ENCODE assay signal across 1 cellular context in the genomic region with DNA sequence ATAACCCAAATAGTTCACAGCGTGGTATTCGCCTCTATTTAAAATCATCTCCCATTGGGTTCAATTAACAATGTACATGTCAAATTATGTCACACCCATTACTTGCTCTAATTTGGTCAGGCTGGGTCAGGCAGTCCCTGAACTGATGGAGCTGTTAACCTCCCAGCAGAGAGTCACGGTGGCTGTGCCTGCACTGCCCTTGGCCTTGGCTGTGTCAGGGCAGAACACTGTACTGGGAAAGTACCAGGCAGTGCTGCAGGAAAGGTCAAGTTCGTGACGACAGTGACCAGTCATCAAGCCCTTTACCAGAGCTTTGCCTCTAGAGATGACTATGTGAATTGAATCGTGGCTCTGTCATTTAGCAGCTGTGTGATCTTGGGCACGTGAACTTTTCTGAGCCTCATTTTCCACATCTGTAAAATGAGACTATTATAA.
TF ChIP-seq lines count a peak whose summit lies in the region.

No MANE protein-coding gene starts in this region.

TF ChIP-seq in GM12878, 131 proteins besides CTCF, POLR2A, EP300 and RAD21 (continued from another document and continues in another):
- TF ChIP-seq, protein P1, sequence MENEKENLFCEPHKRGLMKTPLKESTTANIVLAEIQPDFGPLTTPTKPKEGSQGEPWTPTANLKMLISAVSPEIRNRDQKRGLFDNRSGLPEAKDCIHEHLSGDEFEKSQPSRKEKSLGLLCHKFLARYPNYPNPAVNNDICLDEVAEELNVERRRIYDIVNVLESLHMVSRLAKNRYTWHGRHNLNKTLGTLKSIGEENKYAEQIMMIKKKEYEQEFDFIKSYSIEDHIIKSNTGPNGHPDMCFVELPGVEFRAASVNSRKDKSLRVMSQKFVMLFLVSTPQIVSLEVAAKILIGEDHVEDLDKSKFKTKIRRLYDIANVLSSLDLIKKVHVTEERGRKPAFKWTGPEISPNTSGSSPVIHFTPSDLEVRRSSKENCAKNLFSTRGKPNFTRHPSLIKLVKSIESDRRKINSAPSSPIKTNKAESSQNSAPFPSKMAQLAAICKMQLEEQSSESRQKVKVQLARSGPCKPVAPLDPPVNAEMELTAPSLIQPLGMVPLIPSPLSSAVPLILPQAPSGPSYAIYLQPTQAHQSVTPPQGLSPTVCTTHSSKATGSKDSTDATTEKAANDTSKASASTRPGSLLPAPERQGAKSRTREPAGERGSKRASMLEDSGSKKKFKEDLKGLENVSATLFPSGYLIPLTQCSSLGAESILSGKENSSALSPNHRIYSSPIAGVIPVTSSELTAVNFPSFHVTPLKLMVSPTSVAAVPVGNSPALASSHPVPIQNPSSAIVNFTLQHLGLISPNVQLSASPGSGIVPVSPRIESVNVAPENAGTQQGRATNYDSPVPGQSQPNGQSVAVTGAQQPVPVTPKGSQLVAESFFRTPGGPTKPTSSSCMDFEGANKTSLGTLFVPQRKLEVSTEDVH (IDR thresholded peaks at IDR 0.05; ENCODE audit: low read depth, partially characterized antibody), result no peak
- TF ChIP-seq SP1 (IDR thresholded peaks at IDR 0.05; ENCODE audit: low read depth, low read length) (peak; percentile 68), TAF1 (IDR thresholded peaks at IDR 0.05; ENCODE audit: borderline replicate concordance, low read depth, low read length) (0 out of 2 replicates have a peak, but pooled peaks have one; percentile 36), HCFC1 (IDR thresholded peaks at IDR 0.05; ENCODE audit: low read length) (no peak), NRF1 (conservative IDR thresholded peaks at IDR 0.05; ENCODE audit: low read depth, low read length) (no peak), NR2F1 (conservative IDR thresholded peaks at IDR 0.05) (peak; percentile 98), EED (IDR thresholded peaks at IDR 0.05; ENCODE audit: low read depth) (peak; percentile 71), SRF (IDR thresholded peaks at IDR 0.05; ENCODE audit: low read depth in 2 of 2, low read length in 2 of 2) (no peak), SPI1 (IDR thresholded peaks at IDR 0.05; ENCODE audit: borderline replicate concordance, insufficient read depth, low read depth, low read length) (no peak), NFXL1 (IDR thresholded peaks at IDR 0.05; ENCODE audit: borderline replicate concordance) (no peak), ESRRA (IDR thresholded peaks at IDR 0.05; ENCODE audit: low read length) (peak; percentile 62; the same call in 1 of the 2 replicates), WRNIP1 (IDR thresholded peaks at IDR 0.05; ENCODE audit: borderline replicate concordance, low read depth, low read length) (no peak), RUNX3 (IDR thresholded peaks at IDR 0.05; ENCODE audit: low read length) (peak; percentile 64), STAT3 (IDR thresholded peaks at IDR 0.05; ENCODE audit: low read depth, low read length) (0 out of 2 replicates have a peak, but pooled peaks have one; percentile 54), SUZ12 (IDR thresholded peaks at IDR 0.05; ENCODE audit: unreplicated experiment) (no peak), FOXM1 (IDR thresholded peaks at IDR 0.05; ENCODE audit: low read depth, low read length) (no peak), CEBPB (IDR thresholded peaks at IDR 0.05; ENCODE audit: borderline replicate concordance in 1 of 2, low read depth in 2 of 2, low read length in 2 of 2) (no peak), IKZF2 (IDR thresholded peaks at IDR 0.05) (peak in 1 of 2 experiments; percentile 17; a peak in 2 of 4 replicates), SUPT20H (IDR thresholded peaks at IDR 0.05; ENCODE audit: borderline replicate concordance, control insufficient read depth, low read depth, low read length) (no peak), GABPA (IDR thresholded peaks at IDR 0.05; ENCODE audit: low read depth) (no peak), STAT1 (conservative IDR thresholded peaks at IDR 0.05) (no peak), TCF12 (IDR thresholded peaks at IDR 0.05; ENCODE audit: low read depth, low read length) (peak; percentile 93), BRCA1 (IDR thresholded peaks at IDR 0.05; ENCODE audit: low read depth, low read length) (no peak), ZNF384 (IDR thresholded peaks at IDR 0.05; ENCODE audit: borderline replicate concordance, low read depth, low read length) (no peak), SMC3 (IDR thresholded peaks at IDR 0.05; ENCODE audit: borderline replicate concordance, low read length) (peak; percentile 35; the same call in 1 of the 2 replicates), BMI1 (IDR thresholded peaks at IDR 0.05; ENCODE audit: borderline replicate concordance) (no peak), KDM1A (IDR thresholded peaks at IDR 0.05; ENCODE audit: borderline replicate concordance) (no peak), MYB (IDR thresholded peaks at IDR 0.05; ENCODE audit: borderline replicate concordance, low read depth, low read length) (no peak), CHD4 (IDR thresholded peaks at IDR 0.05) (no peak), CHD2 (IDR thresholded peaks at IDR 0.05; ENCODE audit: borderline replicate concordance, low read depth, low read length) (peak; percentile 65; the same call in 1 of the 2 replicates)
- TF ChIP-seq, protein P2, sequence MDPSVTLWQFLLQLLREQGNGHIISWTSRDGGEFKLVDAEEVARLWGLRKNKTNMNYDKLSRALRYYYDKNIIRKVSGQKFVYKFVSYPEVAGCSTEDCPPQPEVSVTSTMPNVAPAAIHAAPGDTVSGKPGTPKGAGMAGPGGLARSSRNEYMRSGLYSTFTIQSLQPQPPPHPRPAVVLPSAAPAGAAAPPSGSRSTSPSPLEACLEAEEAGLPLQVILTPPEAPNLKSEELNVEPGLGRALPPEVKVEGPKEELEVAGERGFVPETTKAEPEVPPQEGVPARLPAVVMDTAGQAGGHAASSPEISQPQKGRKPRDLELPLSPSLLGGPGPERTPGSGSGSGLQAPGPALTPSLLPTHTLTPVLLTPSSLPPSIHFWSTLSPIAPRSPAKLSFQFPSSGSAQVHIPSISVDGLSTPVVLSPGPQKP (IDR thresholded peaks at IDR 0.05; ENCODE audit: low read depth, low read length), result no peak
- TF ChIP-seq, protein P3, sequence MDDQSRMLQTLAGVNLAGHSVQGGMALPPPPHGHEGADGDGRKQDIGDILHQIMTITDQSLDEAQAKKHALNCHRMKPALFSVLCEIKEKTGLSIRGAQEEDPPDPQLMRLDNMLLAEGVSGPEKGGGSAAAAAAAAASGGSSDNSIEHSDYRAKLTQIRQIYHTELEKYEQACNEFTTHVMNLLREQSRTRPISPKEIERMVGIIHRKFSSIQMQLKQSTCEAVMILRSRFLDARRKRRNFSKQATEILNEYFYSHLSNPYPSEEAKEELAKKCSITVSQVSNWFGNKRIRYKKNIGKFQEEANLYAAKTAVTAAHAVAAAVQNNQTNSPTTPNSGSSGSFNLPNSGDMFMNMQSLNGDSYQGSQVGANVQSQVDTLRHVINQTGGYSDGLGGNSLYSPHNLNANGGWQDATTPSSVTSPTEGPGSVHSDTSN (IDR thresholded peaks at IDR 0.05; ENCODE audit: insufficient replicate concordance, low read depth, low read length), result no peak
- TF ChIP-seq, protein P4, sequence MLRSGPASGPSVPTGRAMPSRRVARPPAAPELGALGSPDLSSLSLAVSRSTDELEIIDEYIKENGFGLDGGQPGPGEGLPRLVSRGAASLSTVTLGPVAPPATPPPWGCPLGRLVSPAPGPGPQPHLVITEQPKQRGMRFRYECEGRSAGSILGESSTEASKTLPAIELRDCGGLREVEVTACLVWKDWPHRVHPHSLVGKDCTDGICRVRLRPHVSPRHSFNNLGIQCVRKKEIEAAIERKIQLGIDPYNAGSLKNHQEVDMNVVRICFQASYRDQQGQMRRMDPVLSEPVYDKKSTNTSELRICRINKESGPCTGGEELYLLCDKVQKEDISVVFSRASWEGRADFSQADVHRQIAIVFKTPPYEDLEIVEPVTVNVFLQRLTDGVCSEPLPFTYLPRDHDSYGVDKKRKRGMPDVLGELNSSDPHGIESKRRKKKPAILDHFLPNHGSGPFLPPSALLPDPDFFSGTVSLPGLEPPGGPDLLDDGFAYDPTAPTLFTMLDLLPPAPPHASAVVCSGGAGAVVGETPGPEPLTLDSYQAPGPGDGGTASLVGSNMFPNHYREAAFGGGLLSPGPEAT (IDR thresholded peaks at IDR 0.05; ENCODE audit: low read depth), result no peak; the same call in 1 of the 2 replicates
- TF ChIP-seq, protein P5, sequence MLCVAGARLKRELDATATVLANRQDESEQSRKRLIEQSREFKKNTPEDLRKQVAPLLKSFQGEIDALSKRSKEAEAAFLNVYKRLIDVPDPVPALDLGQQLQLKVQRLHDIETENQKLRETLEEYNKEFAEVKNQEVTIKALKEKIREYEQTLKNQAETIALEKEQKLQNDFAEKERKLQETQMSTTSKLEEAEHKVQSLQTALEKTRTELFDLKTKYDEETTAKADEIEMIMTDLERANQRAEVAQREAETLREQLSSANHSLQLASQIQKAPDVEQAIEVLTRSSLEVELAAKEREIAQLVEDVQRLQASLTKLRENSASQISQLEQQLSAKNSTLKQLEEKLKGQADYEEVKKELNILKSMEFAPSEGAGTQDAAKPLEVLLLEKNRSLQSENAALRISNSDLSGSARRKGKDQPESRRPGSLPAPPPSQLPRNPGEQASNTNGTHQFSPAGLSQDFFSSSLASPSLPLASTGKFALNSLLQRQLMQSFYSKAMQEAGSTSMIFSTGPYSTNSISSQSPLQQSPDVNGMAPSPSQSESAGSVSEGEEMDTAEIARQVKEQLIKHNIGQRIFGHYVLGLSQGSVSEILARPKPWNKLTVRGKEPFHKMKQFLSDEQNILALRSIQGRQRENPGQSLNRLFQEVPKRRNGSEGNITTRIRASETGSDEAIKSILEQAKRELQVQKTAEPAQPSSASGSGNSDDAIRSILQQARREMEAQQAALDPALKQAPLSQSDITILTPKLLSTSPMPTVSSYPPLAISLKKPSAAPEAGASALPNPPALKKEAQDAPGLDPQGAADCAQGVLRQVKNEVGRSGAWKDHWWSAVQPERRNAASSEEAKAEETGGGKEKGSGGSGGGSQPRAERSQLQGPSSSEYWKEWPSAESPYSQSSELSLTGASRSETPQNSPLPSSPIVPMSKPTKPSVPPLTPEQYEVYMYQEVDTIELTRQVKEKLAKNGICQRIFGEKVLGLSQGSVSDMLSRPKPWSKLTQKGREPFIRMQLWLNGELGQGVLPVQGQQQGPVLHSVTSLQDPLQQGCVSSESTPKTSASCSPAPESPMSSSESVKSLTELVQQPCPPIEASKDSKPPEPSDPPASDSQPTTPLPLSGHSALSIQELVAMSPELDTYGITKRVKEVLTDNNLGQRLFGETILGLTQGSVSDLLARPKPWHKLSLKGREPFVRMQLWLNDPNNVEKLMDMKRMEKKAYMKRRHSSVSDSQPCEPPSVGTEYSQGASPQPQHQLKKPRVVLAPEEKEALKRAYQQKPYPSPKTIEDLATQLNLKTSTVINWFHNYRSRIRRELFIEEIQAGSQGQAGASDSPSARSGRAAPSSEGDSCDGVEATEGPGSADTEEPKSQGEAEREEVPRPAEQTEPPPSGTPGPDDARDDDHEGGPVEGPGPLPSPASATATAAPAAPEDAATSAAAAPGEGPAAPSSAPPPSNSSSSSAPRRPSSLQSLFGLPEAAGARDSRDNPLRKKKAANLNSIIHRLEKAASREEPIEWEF (IDR thresholded peaks at IDR 0.05; ENCODE audit: insufficient replicate concordance, low read depth, low read length), result peak; percentile 15
- TF ChIP-seq, protein P6, sequence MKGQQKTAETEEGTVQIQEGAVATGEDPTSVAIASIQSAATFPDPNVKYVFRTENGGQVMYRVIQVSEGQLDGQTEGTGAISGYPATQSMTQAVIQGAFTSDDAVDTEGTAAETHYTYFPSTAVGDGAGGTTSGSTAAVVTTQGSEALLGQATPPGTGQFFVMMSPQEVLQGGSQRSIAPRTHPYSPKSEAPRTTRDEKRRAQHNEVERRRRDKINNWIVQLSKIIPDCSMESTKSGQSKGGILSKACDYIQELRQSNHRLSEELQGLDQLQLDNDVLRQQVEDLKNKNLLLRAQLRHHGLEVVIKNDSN (IDR thresholded peaks at IDR 0.05; ENCODE audit: borderline replicate concordance, extremely low read length, insufficient read depth, low read depth, low read length), result no peak
- TF ChIP-seq, protein P7, sequence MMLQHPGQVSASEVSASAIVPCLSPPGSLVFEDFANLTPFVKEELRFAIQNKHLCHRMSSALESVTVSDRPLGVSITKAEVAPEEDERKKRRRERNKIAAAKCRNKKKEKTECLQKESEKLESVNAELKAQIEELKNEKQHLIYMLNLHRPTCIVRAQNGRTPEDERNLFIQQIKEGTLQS (IDR thresholded peaks at IDR 0.05; ENCODE audit: borderline replicate concordance, extremely low read depth, low read depth, low read length), result no peak
- TF ChIP-seq, protein P8, sequence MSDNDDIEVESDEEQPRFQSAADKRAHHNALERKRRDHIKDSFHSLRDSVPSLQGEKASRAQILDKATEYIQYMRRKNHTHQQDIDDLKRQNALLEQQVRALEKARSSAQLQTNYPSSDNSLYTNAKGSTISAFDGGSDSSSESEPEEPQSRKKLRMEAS (IDR thresholded peaks at IDR 0.05; ENCODE audit: low read depth, low read length), result no peak
- TF ChIP-seq, protein P9, sequence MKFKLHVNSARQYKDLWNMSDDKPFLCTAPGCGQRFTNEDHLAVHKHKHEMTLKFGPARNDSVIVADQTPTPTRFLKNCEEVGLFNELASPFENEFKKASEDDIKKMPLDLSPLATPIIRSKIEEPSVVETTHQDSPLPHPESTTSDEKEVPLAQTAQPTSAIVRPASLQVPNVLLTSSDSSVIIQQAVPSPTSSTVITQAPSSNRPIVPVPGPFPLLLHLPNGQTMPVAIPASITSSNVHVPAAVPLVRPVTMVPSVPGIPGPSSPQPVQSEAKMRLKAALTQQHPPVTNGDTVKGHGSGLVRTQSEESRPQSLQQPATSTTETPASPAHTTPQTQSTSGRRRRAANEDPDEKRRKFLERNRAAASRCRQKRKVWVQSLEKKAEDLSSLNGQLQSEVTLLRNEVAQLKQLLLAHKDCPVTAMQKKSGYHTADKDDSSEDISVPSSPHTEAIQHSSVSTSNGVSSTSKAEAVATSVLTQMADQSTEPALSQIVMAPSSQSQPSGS (IDR thresholded peaks at IDR 0.05; ENCODE audit: low read length), result 0 out of 2 replicates have a peak, but pooled peaks have one; percentile 43
- TF ChIP-seq, protein P10, sequence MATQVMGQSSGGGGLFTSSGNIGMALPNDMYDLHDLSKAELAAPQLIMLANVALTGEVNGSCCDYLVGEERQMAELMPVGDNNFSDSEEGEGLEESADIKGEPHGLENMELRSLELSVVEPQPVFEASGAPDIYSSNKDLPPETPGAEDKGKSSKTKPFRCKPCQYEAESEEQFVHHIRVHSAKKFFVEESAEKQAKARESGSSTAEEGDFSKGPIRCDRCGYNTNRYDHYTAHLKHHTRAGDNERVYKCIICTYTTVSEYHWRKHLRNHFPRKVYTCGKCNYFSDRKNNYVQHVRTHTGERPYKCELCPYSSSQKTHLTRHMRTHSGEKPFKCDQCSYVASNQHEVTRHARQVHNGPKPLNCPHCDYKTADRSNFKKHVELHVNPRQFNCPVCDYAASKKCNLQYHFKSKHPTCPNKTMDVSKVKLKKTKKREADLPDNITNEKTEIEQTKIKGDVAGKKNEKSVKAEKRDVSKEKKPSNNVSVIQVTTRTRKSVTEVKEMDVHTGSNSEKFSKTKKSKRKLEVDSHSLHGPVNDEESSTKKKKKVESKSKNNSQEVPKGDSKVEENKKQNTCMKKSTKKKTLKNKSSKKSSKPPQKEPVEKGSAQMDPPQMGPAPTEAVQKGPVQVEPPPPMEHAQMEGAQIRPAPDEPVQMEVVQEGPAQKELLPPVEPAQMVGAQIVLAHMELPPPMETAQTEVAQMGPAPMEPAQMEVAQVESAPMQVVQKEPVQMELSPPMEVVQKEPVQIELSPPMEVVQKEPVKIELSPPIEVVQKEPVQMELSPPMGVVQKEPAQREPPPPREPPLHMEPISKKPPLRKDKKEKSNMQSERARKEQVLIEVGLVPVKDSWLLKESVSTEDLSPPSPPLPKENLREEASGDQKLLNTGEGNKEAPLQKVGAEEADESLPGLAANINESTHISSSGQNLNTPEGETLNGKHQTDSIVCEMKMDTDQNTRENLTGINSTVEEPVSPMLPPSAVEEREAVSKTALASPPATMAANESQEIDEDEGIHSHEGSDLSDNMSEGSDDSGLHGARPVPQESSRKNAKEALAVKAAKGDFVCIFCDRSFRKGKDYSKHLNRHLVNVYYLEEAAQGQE (IDR thresholded peaks at IDR 0.05; ENCODE audit: low read depth, low read length), result no peak
